9 cellular contexts compared by ENCODE assay signal in the genomic region with DNA sequence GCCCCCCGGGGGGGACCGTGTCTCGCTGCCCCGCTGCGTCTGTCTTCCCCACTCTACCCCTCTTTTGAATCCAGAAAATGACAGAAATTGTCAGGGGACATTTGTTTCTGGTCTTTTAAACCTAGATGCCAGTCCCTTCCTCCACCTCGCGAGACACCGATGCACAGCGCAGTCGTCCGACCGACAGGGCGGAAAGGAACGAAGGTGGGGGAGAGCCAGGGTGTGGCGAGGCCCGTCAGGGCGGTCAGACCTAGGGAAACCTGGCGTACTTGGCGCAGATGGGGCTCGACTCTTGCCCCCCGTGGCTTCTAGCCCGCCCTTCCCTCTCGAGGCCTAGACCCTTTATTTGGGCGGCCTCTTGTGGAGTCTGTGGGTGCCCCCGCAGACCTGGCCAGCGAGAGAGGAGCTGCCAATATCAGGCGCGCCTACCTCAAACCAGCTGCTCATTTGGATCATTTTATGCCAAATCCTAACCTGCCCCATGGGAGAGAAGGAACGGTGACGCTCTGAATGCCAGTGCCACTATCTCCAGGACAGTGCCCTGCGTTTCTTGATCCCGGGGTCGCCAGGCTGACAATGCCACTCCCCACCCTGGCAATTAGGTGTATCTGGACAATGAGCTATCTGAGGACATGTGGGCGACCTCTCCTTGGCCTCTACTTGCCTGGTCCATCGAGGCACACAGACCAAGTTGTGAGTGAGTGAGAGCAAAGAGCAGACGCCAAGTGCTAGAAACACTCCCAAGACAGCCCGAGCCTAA. TPM values are rescaled to one million over a fixed set of nuclear protein-coding genes. Genes with fewer than 3 reads are reported as not detected.
DNase-seq lines count a peak whose midpoint lies in the region; ATAC-seq and TF ChIP-seq lines count a peak whose summit lies in the region.
"Had no signal": no experiment of that assay in that cellular context is flagged by ENCODE, and none has a peak within 500 bp of the region (broad histone marks: within the 10 kb centered on the region; RNA-seq: fewer than 3 reads in every experiment).

No MANE protein-coding gene starts in this region.

- H3K27me3 ChIP-seq in heart right ventricle: peaks cover 0 to 52% (median 8%) of the 10 kb centered on the region in 7 donors

- peaks cover 10% of the 10 kb centered on the region for H3K4me1 Mint-ChIP-seq in activated B cell treated with CpG ODN at 0.5 μM for 24 hours

- H3K36me3 Mint-ChIP-seq in activated B cell treated with CpG ODN at 0.5 μM for 24 hours (ENCODE audit: low read depth): no peaks in the 10 kb centered on the region

- H3K27ac Mint-ChIP-seq in activated B cell treated with CpG ODN at 0.5 μM for 24 hours: no peak overlapping the region

- no peaks in the 10 kb centered on the region for H3K9me3 ChIP-seq in heart right ventricle

- ATAC-seq in activated B cell treated with CpG ODN at 0.5 μM for 24 hours (ENCODE audit: low read depth) (no peak), heart right ventricle (peak in 1 of 8 donors; percentile 8), GM19324 (IDR thresholded peaks at IDR 0.05; ENCODE audit: low FRiP score, unreplicated experiment) (no peak)

- TF ChIP-seq CTCF in activated B cell treated with CpG ODN at 0.5 μM for 24 hours (IDR thresholded peaks at IDR 0.05) (no peak), heart right ventricle (IDR thresholded peaks at IDR 0.05) (no peak)

- H3K36me3 ChIP-seq in heart right ventricle: no peaks in the 10 kb centered on the region

- intact Hi-C loops in activated B cell treated with CpG ODN at 0.5 μM for 24 hours (cut with micrococcal nuclease) (no loop called here), heart right ventricle (cut with DNase I) (loop anchor here in 6 of 10 donors (2.0 to 10.0 kb wide), 4 partner anchors 69 to 231 kb away; partner anchors contain the start of gene TOPBP1 (in 1 of the 6))

- peak overlapping the region; percentile 44 to 90 (median 70) for H3K4me3 ChIP-seq in heart right ventricle

- DNase-seq in NCI-H2227 (lab: John Stamatoyannopoulos, UW; ENCODE audit: unreplicated experiment) (peak; percentile 61), NCI-H2227 treated with DMSO at 0.1 percent for 48 hours (lab: John Stamatoyannopoulos, UW) (no peak), activated B cell treated with CpG ODN at 0.5 μM for 24 hours (no peak), heart right ventricle (no peak), retina (peak; percentile 86)
- no peak for DNase-seq in stimulated activated CD4-positive, alpha-beta T cell treated with anti-CD3 and anti-CD28 coated beads, Interleukin-2, amount 100 ng/mL, for 48 hours
- no peak for DNase-seq in activated CD4-positive, alpha-beta T cell treated with anti-CD3 and anti-CD28 coated beads for 48 hours
- DNase-seq: DND-41 had no signal

- peak overlapping the region in 9 of 10 donors; percentile 31 to 73 (median 51) for H3K27ac ChIP-seq in heart right ventricle

- H3K4me3 Mint-ChIP-seq in activated B cell treated with CpG ODN at 0.5 μM for 24 hours: peak overlapping the region; percentile 56

- peaks cover 14 to 46% (median 23%) of the 10 kb centered on the region in 9 donors for H3K4me1 ChIP-seq in heart right ventricle

- CTCF ChIA-PET in activated B cell treated with CpG ODN at 0.5 μM for 24 hours (lab: Charles Lee): no interaction called here

- WGBS in heart right ventricle, 2 donors: 16 to 18% methylated on average over 37 of the region's 37 CpGs

- peaks cover 51% of the 10 kb centered on the region for H3K27me3 Mint-ChIP-seq in activated B cell treated with CpG ODN at 0.5 μM for 24 hours

- no peaks in the 10 kb centered on the region for H3K9me3 Mint-ChIP-seq in activated B cell treated with CpG ODN at 0.5 μM for 24 hours

- POLR2A ChIA-PET in activated B cell treated with CpG ODN at 0.5 μM for 24 hours (lab: Charles Lee): no interaction called here

RNA-seq across cellular contexts. Expression of gene RAB6B, which starts 0.5 kb away (rescaled TPM):
- not detected in 2 replicates for total RNA-seq in activated B cell treated with CpG ODN at 0.5 μM for 24 hours
- 10 to 100 TPM; 39.2 to 73.8 (median 47.4) TPM for total RNA-seq in heart right ventricle
- polyA plus RNA-seq in heart right ventricle: 10 to 100 TPM in 1 of 2 donors, 1 to 10 TPM in 1; 7.0 to 14.2 TPM

Comparison
In these comparisons a context has a peak if more than half of its experiments do, and no peak if none do; other contexts are left out.
1. DNase-seq: peak in NCI-H2227 (single experiment) and retina (single experiment); none in NCI-H2227 treated with DMSO at 0.1 percent for 48 hours (single experiment), activated B cell treated with CpG ODN at 0.5 μM for 24 hours (single experiment), heart right ventricle (0 of 2), stimulated activated CD4-positive, alpha-beta T cell treated with anti-CD3 and anti-CD28 coated beads, Interleukin-2, amount 100 ng/mL, for 48 hours (0 of 2) and activated CD4-positive, alpha-beta T cell treated with anti-CD3 and anti-CD28 coated beads for 48 hours (single experiment).
2. RNA of gene RAB6B, which starts 0.5 kb away (total RNA-seq): 39.2 to 73.8 TPM in heart right ventricle; not detected in activated B cell treated with CpG ODN at 0.5 μM for 24 hours; every median in the first group is over 10 times any median in the second.